In the genomic region with DNA sequence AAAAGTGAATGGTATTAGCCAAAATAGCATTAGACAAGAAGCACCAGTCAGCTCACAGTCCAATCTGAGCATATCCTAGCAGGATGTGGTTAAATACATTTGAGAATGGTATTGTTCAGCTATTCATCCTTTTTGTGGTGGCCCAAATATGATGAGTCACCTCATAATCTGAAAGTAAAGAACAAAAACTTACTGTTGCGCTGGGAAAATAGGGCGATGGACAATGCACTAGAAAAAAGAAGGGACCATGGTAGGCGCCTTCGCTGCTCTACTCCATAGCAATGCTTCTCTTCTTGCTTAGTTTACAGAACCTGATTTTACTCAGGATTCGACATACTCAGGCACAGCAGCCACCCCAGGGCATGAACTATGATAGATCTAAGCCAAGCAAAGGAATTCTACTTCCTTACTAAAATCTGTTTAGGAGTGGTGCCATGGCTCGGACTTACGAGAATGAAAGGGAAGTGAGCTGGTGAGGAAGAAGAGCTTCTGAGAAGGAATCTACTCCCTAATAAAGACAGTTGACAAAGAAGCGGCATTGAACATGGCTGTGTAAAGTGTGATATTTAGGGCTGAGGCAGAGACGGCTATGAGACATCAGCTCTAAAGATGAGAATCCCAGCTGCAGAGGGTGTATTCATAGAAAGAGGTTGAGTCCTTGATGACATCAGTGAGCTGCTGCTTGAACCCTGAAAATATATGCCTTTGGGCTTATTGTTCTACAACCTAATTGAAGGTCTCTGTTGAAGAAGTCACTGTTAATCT, we compare ENCODE assay signal across 1 cellular context.
TF ChIP-seq lines count a peak whose summit lies in the region.

No MANE protein-coding gene starts in this region.

TF ChIP-seq in GM12878, 131 proteins besides CTCF, POLR2A, EP300 and RAD21:
- TF ChIP-seq SP1 (IDR thresholded peaks at IDR 0.05; ENCODE audit: low read depth, low read length) (no peak), SRF (IDR thresholded peaks at IDR 0.05; ENCODE audit: low read depth in 2 of 2, low read length in 2 of 2) (no peak), JUNB (IDR thresholded peaks at IDR 0.05) (peak; percentile 27; the same call in 1 of the 2 replicates), NFIC (IDR thresholded peaks at IDR 0.05; ENCODE audit: low read depth, low read length) (peak; percentile 45; the same call in 1 of the 2 replicates), MTA2 (IDR thresholded peaks at IDR 0.05; ENCODE audit: low read depth) (no peak), IKZF2 (IDR thresholded peaks at IDR 0.05) (peak; percentile 41 to 67; a peak in 2 of 4 replicates), ZBED1 (IDR thresholded peaks at IDR 0.05; ENCODE audit: borderline replicate concordance) (no peak), TAF1 (IDR thresholded peaks at IDR 0.05; ENCODE audit: borderline replicate concordance, low read depth, low read length) (no peak), MYC (IDR thresholded peaks at IDR 0.05; ENCODE audit: insufficient read depth, insufficient read length, insufficient replicate concordance, low read length, severe bottlenecking) (no peak), SMAD1 (IDR thresholded peaks at IDR 0.05; ENCODE audit: low read depth, partially characterized antibody) (no peak), CREM (IDR thresholded peaks at IDR 0.05; ENCODE audit: low read depth) (no peak), NR2F1 (conservative IDR thresholded peaks at IDR 0.05) (no peak), ZNF274 (IDR thresholded peaks at IDR 0.05; ENCODE audit: insufficient read depth, insufficient read length) (no peak), RUNX3 (IDR thresholded peaks at IDR 0.05; ENCODE audit: low read length) (peak; percentile 89), FOXM1 (IDR thresholded peaks at IDR 0.05; ENCODE audit: low read depth, low read length) (no peak), LARP7 (IDR thresholded peaks at IDR 0.05) (no peak), RB1 (IDR thresholded peaks at IDR 0.05; ENCODE audit: borderline replicate concordance) (no peak), RBBP5 (conservative IDR thresholded peaks at IDR 0.05) (no peak), TCF3 (IDR thresholded peaks at IDR 0.05; ENCODE audit: borderline replicate concordance, insufficient read depth, low read depth, low read length) (no peak), ATF7 (IDR thresholded peaks at IDR 0.05; ENCODE audit: low read depth) (0 out of 2 replicates have a peak, but pooled peaks have one; percentile 13), SIX5 (IDR thresholded peaks at IDR 0.05; ENCODE audit: low read depth, low read length, severe bottlenecking) (no peak), IKZF1 (conservative IDR thresholded peaks at IDR 0.05) (peak; percentile 29; the same call in 1 of the 2 replicates), SUPT20H (IDR thresholded peaks at IDR 0.05; ENCODE audit: borderline replicate concordance, control insufficient read depth, low read depth, low read length) (no peak), CEBPB (IDR thresholded peaks at IDR 0.05; ENCODE audit: borderline replicate concordance in 1 of 2, low read depth in 2 of 2, low read length in 2 of 2) (no peak), MEF2B (IDR thresholded peaks at IDR 0.05; ENCODE audit: partially characterized antibody, poor library complexity, severe bottlenecking) (no peak), TCF12 (IDR thresholded peaks at IDR 0.05; ENCODE audit: low read depth, low read length) (no peak), BACH1 (IDR thresholded peaks at IDR 0.05; ENCODE audit: borderline replicate concordance) (peak; percentile 98), WRNIP1 (IDR thresholded peaks at IDR 0.05; ENCODE audit: borderline replicate concordance, low read depth, low read length) (no peak)
- TF ChIP-seq, protein P1, sequence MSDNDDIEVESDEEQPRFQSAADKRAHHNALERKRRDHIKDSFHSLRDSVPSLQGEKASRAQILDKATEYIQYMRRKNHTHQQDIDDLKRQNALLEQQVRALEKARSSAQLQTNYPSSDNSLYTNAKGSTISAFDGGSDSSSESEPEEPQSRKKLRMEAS (IDR thresholded peaks at IDR 0.05; ENCODE audit: low read depth, low read length) = no peak
- TF ChIP-seq, protein P2, sequence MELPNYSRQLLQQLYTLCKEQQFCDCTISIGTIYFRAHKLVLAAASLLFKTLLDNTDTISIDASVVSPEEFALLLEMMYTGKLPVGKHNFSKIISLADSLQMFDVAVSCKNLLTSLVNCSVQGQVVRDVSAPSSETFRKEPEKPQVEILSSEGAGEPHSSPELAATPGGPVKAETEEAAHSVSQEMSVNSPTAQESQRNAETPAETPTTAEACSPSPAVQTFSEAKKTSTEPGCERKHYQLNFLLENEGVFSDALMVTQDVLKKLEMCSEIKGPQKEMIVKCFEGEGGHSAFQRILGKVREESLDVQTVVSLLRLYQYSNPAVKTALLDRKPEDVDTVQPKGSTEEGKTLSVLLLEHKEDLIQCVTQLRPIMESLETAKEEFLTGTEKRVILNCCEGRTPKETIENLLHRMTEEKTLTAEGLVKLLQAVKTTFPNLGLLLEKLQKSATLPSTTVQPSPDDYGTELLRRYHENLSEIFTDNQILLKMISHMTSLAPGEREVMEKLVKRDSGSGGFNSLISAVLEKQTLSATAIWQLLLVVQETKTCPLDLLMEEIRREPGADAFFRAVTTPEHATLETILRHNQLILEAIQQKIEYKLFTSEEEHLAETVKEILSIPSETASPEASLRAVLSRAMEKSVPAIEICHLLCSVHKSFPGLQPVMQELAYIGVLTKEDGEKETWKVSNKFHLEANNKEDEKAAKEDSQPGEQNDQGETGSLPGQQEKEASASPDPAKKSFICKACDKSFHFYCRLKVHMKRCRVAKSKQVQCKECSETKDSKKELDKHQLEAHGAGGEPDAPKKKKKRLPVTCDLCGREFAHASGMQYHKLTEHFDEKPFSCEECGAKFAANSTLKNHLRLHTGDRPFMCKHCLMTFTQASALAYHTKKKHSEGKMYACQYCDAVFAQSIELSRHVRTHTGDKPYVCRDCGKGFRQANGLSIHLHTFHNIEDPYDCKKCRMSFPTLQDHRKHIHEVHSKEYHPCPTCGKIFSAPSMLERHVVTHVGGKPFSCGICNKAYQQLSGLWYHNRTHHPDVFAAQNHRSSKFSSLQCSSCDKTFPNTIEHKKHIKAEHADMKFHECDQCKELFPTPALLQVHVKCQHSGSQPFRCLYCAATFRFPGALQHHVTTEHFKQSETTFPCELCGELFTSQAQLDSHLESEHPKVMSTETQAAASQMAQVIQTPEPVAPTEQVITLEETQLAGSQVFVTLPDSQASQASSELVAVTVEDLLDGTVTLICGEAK (IDR thresholded peaks at IDR 0.05; ENCODE audit: borderline replicate concordance) = no peak
- TF ChIP-seq, protein P3, sequence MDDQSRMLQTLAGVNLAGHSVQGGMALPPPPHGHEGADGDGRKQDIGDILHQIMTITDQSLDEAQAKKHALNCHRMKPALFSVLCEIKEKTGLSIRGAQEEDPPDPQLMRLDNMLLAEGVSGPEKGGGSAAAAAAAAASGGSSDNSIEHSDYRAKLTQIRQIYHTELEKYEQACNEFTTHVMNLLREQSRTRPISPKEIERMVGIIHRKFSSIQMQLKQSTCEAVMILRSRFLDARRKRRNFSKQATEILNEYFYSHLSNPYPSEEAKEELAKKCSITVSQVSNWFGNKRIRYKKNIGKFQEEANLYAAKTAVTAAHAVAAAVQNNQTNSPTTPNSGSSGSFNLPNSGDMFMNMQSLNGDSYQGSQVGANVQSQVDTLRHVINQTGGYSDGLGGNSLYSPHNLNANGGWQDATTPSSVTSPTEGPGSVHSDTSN (IDR thresholded peaks at IDR 0.05; ENCODE audit: insufficient replicate concordance, low read depth, low read length) = no peak
- TF ChIP-seq, protein P4, sequence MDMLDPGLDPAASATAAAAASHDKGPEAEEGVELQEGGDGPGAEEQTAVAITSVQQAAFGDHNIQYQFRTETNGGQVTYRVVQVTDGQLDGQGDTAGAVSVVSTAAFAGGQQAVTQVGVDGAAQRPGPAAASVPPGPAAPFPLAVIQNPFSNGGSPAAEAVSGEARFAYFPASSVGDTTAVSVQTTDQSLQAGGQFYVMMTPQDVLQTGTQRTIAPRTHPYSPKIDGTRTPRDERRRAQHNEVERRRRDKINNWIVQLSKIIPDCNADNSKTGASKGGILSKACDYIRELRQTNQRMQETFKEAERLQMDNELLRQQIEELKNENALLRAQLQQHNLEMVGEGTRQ (IDR thresholded peaks at IDR 0.05; ENCODE audit: borderline replicate concordance, low read depth, low read length) = no peak
- TF ChIP-seq, protein P5, sequence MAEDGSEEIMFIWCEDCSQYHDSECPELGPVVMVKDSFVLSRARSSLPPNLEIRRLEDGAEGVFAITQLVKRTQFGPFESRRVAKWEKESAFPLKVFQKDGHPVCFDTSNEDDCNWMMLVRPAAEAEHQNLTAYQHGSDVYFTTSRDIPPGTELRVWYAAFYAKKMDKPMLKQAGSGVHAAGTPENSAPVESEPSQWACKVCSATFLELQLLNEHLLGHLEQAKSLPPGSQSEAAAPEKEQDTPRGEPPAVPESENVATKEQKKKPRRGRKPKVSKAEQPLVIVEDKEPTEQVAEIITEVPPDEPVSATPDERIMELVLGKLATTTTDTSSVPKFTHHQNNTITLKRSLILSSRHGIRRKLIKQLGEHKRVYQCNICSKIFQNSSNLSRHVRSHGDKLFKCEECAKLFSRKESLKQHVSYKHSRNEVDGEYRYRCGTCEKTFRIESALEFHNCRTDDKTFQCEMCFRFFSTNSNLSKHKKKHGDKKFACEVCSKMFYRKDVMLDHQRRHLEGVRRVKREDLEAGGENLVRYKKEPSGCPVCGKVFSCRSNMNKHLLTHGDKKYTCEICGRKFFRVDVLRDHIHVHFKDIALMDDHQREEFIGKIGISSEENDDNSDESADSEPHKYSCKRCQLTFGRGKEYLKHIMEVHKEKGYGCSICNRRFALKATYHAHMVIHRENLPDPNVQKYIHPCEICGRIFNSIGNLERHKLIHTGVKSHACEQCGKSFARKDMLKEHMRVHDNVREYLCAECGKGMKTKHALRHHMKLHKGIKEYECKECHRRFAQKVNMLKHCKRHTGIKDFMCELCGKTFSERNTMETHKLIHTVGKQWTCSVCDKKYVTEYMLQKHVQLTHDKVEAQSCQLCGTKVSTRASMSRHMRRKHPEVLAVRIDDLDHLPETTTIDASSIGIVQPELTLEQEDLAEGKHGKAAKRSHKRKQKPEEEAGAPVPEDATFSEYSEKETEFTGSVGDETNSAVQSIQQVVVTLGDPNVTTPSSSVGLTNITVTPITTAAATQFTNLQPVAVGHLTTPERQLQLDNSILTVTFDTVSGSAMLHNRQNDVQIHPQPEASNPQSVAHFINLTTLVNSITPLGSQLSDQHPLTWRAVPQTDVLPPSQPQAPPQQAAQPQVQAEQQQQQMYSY (CRISPR knock-in tag; IDR thresholded peaks at IDR 0.05) = no peak
- TF ChIP-seq, protein P6, sequence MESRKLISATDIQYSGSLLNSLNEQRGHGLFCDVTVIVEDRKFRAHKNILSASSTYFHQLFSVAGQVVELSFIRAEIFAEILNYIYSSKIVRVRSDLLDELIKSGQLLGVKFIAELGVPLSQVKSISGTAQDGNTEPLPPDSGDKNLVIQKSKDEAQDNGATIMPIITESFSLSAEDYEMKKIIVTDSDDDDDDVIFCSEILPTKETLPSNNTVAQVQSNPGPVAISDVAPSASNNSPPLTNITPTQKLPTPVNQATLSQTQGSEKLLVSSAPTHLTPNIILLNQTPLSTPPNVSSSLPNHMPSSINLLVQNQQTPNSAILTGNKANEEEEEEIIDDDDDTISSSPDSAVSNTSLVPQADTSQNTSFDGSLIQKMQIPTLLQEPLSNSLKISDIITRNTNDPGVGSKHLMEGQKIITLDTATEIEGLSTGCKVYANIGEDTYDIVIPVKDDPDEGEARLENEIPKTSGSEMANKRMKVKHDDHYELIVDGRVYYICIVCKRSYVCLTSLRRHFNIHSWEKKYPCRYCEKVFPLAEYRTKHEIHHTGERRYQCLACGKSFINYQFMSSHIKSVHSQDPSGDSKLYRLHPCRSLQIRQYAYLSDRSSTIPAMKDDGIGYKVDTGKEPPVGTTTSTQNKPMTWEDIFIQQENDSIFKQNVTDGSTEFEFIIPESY (IDR thresholded peaks at IDR 0.05) = no peak
